1 cellular context compared by ENCODE assay signal in genomic region chrX:129540725-129541184, GRCh38.
TF ChIP-seq lines count a peak whose summit lies in the region.

No MANE protein-coding gene starts in this region.

TF ChIP-seq in GM12878, 131 proteins besides CTCF, POLR2A, EP300 and RAD21 (continued from another document):
- no peak for TF ChIP-seq IRF3 (IDR thresholded peaks at IDR 0.05)
- TF ChIP-seq JUNB (IDR thresholded peaks at IDR 0.05) = no peak
- no peak for TF ChIP-seq REST (IDR thresholded peaks at IDR 0.05; ENCODE audit: low read depth, low read length)
- TF ChIP-seq ZNF24 (IDR thresholded peaks at IDR 0.05) = no peak
- no peak for TF ChIP-seq HSF1 (IDR thresholded peaks at IDR 0.05; ENCODE audit: low read depth, low read length)
- TF ChIP-seq NFXL1 (IDR thresholded peaks at IDR 0.05; ENCODE audit: borderline replicate concordance) = no peak
- no peak for TF ChIP-seq SMAD5 (IDR thresholded peaks at IDR 0.05; ENCODE audit: low read depth)
- TF ChIP-seq RELB (IDR thresholded peaks at IDR 0.05; ENCODE audit: low read depth) = no peak
- TF ChIP-seq ZNF592 (IDR thresholded peaks at IDR 0.05) = no peak
- no peak for TF ChIP-seq KLF5 (IDR thresholded peaks at IDR 0.05; ENCODE audit: partially characterized antibody)
- no peak for TF ChIP-seq CHD1 (IDR thresholded peaks at IDR 0.05; ENCODE audit: low read depth, low read length)
- TF ChIP-seq CUX1 (IDR thresholded peaks at IDR 0.05; ENCODE audit: insufficient replicate concordance, low read depth, low read length) = no peak
- no peak for TF ChIP-seq ZSCAN29 (IDR thresholded peaks at IDR 0.05)
